1 cellular context compared by ENCODE assay signal in the genomic region with DNA sequence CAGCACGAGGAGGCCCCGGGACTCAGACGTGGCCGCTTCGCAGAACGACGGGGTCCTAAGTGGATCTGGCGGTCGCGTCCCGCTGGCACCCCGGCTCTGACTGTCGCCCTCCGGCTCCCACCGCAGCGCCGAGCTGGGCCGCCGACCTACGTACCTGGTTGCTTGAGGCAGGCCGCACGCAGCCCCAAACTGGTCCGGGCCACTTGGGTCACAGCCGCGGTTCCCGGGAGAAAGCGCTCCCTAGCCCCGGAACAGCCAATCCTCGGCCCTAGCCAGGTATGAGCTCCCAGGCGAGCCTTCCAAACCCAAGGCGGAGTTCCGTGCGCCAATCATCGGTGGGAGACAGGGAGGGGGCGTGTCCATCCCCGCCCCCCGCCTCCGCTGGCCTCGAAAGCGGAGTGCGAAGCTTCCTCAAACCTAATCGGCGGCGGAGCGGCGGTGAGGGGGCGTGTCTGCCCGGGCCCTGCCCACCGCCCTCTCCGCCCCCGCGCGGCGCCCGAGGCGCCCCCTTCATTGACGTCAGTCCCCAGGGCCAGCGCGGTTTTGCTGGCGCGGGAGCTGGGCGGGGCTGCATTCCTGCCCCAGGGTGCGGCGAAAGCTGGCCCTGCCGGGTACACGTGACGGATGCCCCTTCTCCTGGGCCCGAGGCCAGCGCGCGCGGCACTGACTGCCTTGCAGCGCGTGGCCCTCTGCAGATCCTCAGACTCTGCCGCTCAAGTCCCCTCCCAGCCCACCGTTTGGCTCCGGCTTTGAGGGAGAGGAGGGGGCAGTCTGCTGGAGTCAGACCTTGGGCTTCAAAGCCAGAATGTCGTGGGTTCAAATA.
A peak's percentile ranks its signal among the peaks of the same experiment; 100 is the strongest.
TF ChIP-seq lines count a peak whose summit lies in the region.

AVPI1 (minus strand) TSS at position 280 of the 823 bp plus-strand sequence. CDS start 7,336 bp downstream, outside the sequence.

TF ChIP-seq in GM23338, 12 proteins besides CTCF, POLR2A, EP300 and RAD21 (continued from another document):
- TF ChIP-seq REST (IDR thresholded peaks at IDR 0.05; ENCODE audit: unreplicated experiment) (no peak), ETS1 (IDR thresholded peaks at IDR 0.05) (peak; percentile 37; the same call in 1 of the 2 replicates), JUNB (IDR thresholded peaks at IDR 0.05; ENCODE audit: unreplicated experiment) (no peak), POLR2AphosphoS5 (IDR thresholded peaks at IDR 0.05; ENCODE audit: low read depth) (peak; percentile 72), CREB1 (CRISPR knock-in tag; IDR thresholded peaks at IDR 0.05; ENCODE audit: low read depth) (peak; percentile 95), ZNF331 (CRISPR knock-in tag; IDR thresholded peaks at IDR 0.05; ENCODE audit: low read depth) (no peak), ZNF114 (CRISPR knock-in tag; IDR thresholded peaks at IDR 0.05) (no peak), EZH2 (IDR thresholded peaks at IDR 0.05; ENCODE audit: low read depth, unreplicated experiment) (no peak), EZH2phosphoT487 (IDR thresholded peaks at IDR 0.05; ENCODE audit: unreplicated experiment) (no peak)
- TF ChIP-seq, protein P1, sequence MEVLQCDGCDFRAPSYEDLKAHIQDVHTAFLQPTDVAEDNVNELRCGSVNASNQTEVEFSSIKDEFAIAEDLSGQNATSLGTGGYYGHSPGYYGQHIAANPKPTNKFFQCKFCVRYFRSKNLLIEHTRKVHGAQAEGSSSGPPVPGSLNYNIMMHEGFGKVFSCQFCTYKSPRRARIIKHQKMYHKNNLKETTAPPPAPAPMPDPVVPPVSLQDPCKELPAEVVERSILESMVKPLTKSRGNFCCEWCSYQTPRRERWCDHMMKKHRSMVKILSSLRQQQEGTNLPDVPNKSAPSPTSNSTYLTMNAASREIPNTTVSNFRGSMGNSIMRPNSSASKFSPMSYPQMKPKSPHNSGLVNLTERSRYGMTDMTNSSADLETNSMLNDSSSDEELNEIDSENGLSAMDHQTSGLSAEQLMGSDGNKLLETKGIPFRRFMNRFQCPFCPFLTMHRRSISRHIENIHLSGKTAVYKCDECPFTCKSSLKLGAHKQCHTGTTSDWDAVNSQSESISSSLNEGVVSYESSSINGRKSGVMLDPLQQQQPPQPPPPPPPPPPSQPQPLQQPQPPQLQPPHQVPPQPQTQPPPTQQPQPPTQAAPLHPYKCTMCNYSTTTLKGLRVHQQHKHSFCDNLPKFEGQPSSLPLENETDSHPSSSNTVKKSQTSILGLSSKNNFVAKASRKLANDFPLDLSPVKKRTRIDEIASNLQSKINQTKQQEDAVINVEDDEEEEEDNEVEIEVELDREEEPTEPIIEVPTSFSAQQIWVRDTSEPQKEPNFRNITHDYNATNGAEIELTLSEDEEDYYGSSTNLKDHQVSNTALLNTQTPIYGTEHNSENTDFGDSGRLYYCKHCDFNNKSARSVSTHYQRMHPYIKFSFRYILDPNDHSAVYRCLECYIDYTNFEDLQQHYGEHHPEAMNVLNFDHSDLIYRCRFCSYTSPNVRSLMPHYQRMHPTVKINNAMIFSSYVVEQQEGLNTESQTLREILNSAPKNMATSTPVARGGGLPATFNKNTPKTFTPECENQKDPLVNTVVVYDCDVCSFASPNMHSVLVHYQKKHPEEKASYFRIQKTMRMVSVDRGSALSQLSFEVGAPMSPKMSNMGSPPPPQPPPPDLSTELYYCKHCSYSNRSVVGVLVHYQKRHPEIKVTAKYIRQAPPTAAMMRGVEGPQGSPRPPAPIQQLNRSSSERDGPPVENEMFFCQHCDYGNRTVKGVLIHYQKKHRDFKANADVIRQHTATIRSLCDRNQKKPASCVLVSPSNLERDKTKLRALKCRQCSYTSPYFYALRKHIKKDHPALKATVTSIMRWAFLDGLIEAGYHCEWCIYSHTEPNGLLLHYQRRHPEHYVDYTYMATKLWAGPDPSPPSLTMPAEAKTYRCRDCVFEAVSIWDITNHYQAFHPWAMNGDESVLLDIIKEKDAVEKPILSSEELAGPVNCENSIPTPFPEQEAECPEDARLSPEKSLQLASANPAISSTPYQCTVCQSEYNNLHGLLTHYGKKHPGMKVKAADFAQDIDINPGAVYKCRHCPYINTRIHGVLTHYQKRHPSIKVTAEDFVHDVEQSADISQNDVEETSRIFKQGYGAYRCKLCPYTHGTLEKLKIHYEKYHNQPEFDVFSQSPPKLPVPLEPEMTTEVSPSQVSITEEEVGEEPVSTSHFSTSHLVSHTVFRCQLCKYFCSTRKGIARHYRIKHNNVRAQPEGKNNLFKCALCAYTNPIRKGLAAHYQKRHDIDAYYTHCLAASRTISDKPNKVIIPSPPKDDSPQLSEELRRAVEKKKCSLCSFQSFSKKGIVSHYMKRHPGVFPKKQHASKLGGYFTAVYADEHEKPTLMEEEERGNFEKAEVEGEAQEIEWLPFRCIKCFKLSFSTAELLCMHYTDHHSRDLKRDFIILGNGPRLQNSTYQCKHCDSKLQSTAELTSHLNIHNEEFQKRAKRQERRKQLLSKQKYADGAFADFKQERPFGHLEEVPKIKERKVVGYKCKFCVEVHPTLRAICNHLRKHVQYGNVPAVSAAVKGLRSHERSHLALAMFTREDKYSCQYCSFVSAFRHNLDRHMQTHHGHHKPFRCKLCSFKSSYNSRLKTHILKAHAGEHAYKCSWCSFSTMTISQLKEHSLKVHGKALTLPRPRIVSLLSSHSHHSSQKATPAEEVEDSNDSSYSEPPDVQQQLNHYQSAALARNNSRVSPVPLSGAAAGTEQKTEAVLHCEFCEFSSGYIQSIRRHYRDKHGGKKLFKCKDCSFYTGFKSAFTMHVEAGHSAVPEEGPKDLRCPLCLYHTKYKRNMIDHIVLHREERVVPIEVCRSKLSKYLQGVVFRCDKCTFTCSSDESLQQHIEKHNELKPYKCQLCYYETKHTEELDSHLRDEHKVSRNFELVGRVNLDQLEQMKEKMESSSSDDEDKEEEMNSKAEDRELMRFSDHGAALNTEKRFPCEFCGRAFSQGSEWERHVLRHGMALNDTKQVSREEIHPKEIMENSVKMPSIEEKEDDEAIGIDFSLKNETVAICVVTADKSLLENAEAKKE (CRISPR knock-in tag; IDR thresholded peaks at IDR 0.05), result no peak
